In the genomic region with DNA sequence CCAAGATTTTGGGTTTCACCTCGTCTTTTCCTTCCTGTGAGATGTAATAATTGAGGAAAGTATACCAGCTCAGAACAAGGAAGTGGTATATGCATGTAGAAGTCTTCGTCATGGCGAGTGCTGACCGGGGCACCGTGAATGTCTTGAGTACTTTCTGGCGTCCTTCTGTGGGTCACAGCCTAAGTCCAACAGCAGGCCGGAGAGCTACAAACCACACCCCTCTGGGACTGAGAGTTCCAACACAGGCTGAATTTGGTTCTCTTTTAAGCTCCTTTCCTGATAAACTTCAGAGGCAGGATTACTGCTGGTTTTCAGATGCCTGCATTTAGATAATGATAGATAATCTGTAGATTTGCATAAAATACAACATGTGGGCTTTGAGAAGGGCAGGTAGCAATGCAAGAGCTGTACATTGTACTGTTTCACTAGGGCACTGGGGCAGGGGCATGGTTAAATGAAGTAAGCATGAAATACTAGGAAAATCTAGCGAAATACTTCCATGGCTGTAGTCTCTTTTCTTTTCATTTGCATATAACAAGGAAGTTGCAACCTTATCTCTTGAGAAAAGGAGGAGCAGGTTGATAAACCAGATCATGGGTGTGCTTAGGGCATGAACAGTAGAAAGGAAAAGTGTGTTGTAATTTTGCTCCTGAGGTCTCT, we compare ENCODE assay signal across 13 cellular contexts. TPM values are rescaled to one million over a fixed set of nuclear protein-coding genes. Genes with fewer than 3 reads are reported as not detected.
DNase-seq lines count a peak whose midpoint lies in the region; ATAC-seq, FAIRE-seq and TF ChIP-seq lines count a peak whose summit lies in the region.
"Had no signal": no experiment of that assay in that cellular context is flagged by ENCODE, and none has a peak within 500 bp of the region (broad histone marks: within the 10 kb centered on the region; RNA-seq: fewer than 3 reads in every experiment).

Gene ADTRP, minus strand, starts transcription at position 156 of the 660 bp plus-strand sequence. Its CDS starts 44 bp downstream, at position 112.

- peaks cover 0 to 12% (median 7%) of the 10 kb centered on the region in 9 donors for H3K4me1 ChIP-seq in heart right ventricle
- H3K4me1 ChIP-seq in rectal smooth muscle tissue (ENCODE audit: control insufficient read depth, insufficient read depth, low read length), result no peaks in the 10 kb centered on the region

- no peak for FAIRE-seq in GM12891 (lab: Jason Lieb, UNC)

- H3K9me3 ChIP-seq in heart right ventricle, result no peaks in the 10 kb centered on the region

- intact Hi-C loops in heart right ventricle (cut with DNase I), result no loop called here

- H3K4me3 ChIP-seq in heart right ventricle (no peak within 1 kb of the TSS), rectal smooth muscle tissue (ENCODE audit: low read length) (peak within 1 kb of the TSS; percentile 47)

- no peak within 1 kb of the TSS for H3K9ac ChIP-seq in rectal smooth muscle tissue (ENCODE audit: low read length)

- TF ChIP-seq POLR2A in GM12891 (IDR thresholded peaks at IDR 0.05; ENCODE audit: low read depth, low read length), result no peak

- H3K27me3 ChIP-seq in heart right ventricle, result peaks cover 0 to under 1% (median 0%) of the 10 kb centered on the region in 7 donors
- no peaks in the 10 kb centered on the region for H3K27me3 ChIP-seq in rectal smooth muscle tissue (ENCODE audit: control insufficient read depth, insufficient read depth, low read length)

- H3K27ac ChIP-seq in heart right ventricle (no peak within 1 kb of the TSS), rectal smooth muscle tissue (ENCODE audit: low read depth, low read length) (no peak within 1 kb of the TSS)

- TF ChIP-seq CTCF in heart right ventricle (IDR thresholded peaks at IDR 0.05), result no peak

- H3K36me3 ChIP-seq in heart right ventricle, result no peaks in the 10 kb centered on the region
- no peaks in the 10 kb centered on the region for H3K36me3 ChIP-seq in rectal smooth muscle tissue (ENCODE audit: control insufficient read depth, insufficient read depth, low read length)

- DNase-seq in G401 (ENCODE audit: low spot score) (no peak), OCI-M1 (lab: John Stamatoyannopoulos, UW) (peak; percentile 61), heart right ventricle (peak in 1 of 2 donors; percentile 16), GM12891 (ENCODE audit: insufficient read length, low spot score) (no peak), HT-29 (ENCODE audit: low spot score) (no peak)
- DNase-seq in stimulated activated CD4-positive, alpha-beta T cell treated with anti-CD3 and anti-CD28 coated beads, Interleukin-4, amount 100 ng/mL, for 24 hours, result no peak
- DNase-seq: activated CD4-positive, CD25-positive, alpha-beta regulatory T cell treated with anti-CD3 and anti-CD28 coated beads, Interleukin-2, amount 50 U/mL, for 72 hours; activated effector memory CD4-positive, alpha-beta T cell treated with anti-CD3 and anti-CD28 coated beads, Interleukin-2, amount 50 U/mL, for 16 hours; immature natural killer cell; NCI-H1694 treated with DMSO at 0.1 percent for 48 hours; stimulated activated naive B cell treated with anti-CD40 and anti-IgM and Interleukin-4, amounts not matched to agents 10 μg/mL and 1 μg/mL and 100 μg/mL, for 72 hours had no signal

- in situ Hi-C loops in G401 (cut with HindIII; ENCODE audit: low sequenced_read_pairs), result no loop called here

- 68 to 74% methylated on average over 8 of the region's 8 CpGs for WGBS in heart right ventricle, 2 donors

- peak in 6 of 8 donors; percentile 47 to 72 (median 64) for ATAC-seq in heart right ventricle
- ATAC-seq: SK-N-SH treated with all-trans-retinoic acid at 6 μM for 48 hours; stimulated activated naive B cell treated with anti-CD40 and anti-IgM and Interleukin-4, amounts not matched to agents 10 μg/mL and 1 μg/mL and 100 μg/mL, for 72 hours had no signal

TF ChIP-seq in GM12891, 5 proteins besides CTCF, POLR2A, EP300 and RAD21:
- TF ChIP-seq POLR2AphosphoS5 (IDR thresholded peaks at IDR 0.05; ENCODE audit: low read depth, low read length), result no peak
- TF ChIP-seq POU2F2 (IDR thresholded peaks at IDR 0.05; ENCODE audit: low read depth, low read length), result no peak
- TF ChIP-seq TAF1 (IDR thresholded peaks at IDR 0.05; ENCODE audit: low read depth, low read length), result no peak
- no peak for TF ChIP-seq SPI1 (IDR thresholded peaks at IDR 0.05; ENCODE audit: low read depth, low read length)

RNA-seq across cellular contexts. Expression of gene ADTRP, which starts in this region (rescaled TPM):
- total RNA-seq in G401 (2014; rRNA removed; shearing (Covaris generic)), result 9.9 and 16.8 TPM in 2 replicates
- total RNA-seq in heart right ventricle, result under 1 TPM in 2 of 10 donors, not detected in 8; 0.24 to 0.37 TPM
- polyA plus RNA-seq in heart right ventricle, result under 1 TPM in 1 of 2 donors, not detected in 1; 0.14 TPM
- 5.0 TPM for polyA plus RNA-seq in GM12891 (2012; ENCODE audit: low read depth, missing spikeins)
- 0.13 and 0.83 TPM in 2 replicates for total RNA-seq in HT-29 (2014; rRNA removed; shearing (Covaris generic))
- polyA plus RNA-seq: immature natural killer cell had no signal

Comparison
In these comparisons a context has a peak if more than half of its experiments do, and no peak if none do; other contexts are left out.
1. Peak in ATAC-seq in heart right ventricle; RNA of the gene not detected or under 1 TPM.